In the genomic region with DNA sequence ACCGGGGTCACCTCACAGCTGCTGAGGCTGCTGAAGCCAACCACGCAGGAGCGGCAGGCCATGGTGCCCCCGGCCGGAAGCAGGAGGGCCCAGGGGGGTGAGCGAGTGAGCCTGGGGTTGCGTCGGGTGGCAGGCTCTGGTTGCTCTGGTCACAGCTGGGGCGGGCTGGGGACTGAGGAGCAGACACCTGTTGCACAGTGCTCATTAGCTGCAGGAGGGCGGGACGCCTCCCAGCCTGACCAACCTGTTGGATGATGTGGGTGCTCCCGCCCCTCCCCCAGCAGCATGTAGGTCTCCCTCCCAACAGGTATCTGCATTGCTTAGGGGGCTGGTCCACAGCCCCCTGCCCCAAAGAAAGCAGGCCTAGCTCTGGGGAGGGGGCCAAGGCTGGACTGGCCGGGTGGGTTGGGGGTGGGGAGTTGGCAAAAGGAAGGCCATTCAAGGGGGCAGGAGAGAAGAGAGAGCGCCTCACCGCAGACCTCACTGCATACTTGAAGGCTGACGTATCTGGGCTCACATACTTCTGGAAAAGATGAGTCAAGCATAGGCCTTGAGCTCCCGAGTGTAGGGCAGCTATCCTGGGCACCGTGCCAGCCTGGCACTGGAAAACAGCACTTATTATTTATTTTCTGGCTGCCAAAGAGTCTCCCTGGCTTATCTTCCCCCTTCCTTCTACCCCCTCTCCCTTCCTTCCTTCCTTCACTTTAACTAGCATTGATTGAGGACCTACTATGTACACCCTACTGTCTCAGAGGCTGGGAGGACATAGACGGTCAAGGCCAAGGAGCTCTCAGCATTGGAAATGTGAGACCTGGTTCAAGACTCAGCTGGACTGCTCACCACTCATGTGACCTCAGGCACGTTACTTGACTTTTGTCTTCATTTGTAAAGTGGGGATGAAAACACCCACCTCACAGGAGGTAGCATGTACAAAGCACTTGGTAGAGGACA, we compare ENCODE assay signal across 9 cellular contexts. TPM values are rescaled to one million over a fixed set of nuclear protein-coding genes. Genes with fewer than 3 reads are reported as not detected.
DNase-seq lines count a peak whose midpoint lies in the region; ATAC-seq and TF ChIP-seq lines count a peak whose summit lies in the region.
"Had no signal": no experiment of that assay in that cellular context is flagged by ENCODE, and none has a peak within 500 bp of the region (broad histone marks: within the 10 kb centered on the region; RNA-seq: fewer than 3 reads in every experiment).

A gene (minus strand): TSS at position 174 of the 951 bp plus-strand sequence. CDS start 112 bp downstream, at position 62.

- WGBS in hepatocyte (ENCODE audit: low lambda C conversion rate, missing lambda C conversion rate) = 76% methylated on average over 17 of the region's 20 CpGs
- 34 to 71% (median 58%) methylated on average over 7 to 20 of the region's 20 CpGs for WGBS in spleen, 5 donors

- H2AFZ ChIP-seq in hepatocyte = no peak within 1 kb of the TSS

- no peaks in the 10 kb centered on the region for H3K9me3 ChIP-seq in ascending aorta
- no peaks in the 10 kb centered on the region for H3K9me3 ChIP-seq in hepatocyte (ENCODE audit: low read depth)
- H3K9me3 ChIP-seq in spleen = no peaks in the 10 kb centered on the region
- H3K9me3 ChIP-seq: neutrophil had no signal

- no peak for TF ChIP-seq POLR2A in spleen (IDR thresholded peaks at IDR 0.05)

- no peaks in the 10 kb centered on the region for H4K20me1 ChIP-seq in hepatocyte (ENCODE audit: insufficient read depth, poor library complexity, severe bottlenecking)

- no peak within 1 kb of the TSS for H3K4me3 ChIP-seq in ascending aorta
- no peak within 1 kb of the TSS for H3K4me3 ChIP-seq in hepatocyte
- no peak within 1 kb of the TSS for H3K4me3 ChIP-seq in spleen

- H3K27me3 ChIP-seq in ascending aorta = no peaks in the 10 kb centered on the region
- H3K27me3 ChIP-seq in hepatocyte = no peaks in the 10 kb centered on the region
- peaks cover 0 to 11% (median 0%) of the 10 kb centered on the region in 7 donors for H3K27me3 ChIP-seq in spleen (replicated peaks in 1 of 7)
- H3K27me3 ChIP-seq: neutrophil had no signal

- no peak within 1 kb of the TSS for H3K4me2 ChIP-seq in hepatocyte

- H3K79me2 ChIP-seq in hepatocyte = no peaks in the 10 kb centered on the region

- H3K9me2 ChIP-seq in hepatocyte (replicated peaks; ENCODE audit: insufficient read depth) = no peaks in the 10 kb centered on the region

- no peaks in the 10 kb centered on the region for H3K36me3 ChIP-seq in ascending aorta
- no peaks in the 10 kb centered on the region for H3K36me3 ChIP-seq in hepatocyte (replicated peaks; ENCODE audit: insufficient read depth, low read depth)
- H3K36me3 ChIP-seq in spleen = no peaks in the 10 kb centered on the region
- H3K36me3 ChIP-seq: neutrophil had no signal

- no peak for TF ChIP-seq CTCF in ascending aorta (IDR thresholded peaks at IDR 0.05)
- no peak for TF ChIP-seq CTCF in hepatocyte (IDR thresholded peaks at IDR 0.05; ENCODE audit: poor library complexity)
- no peak for TF ChIP-seq CTCF in spleen (IDR thresholded peaks at IDR 0.05 in 8 of 11, conservative IDR thresholded peaks at IDR 0.05 in 3 of 11)

- intact Hi-C loops in ascending aorta (cut with DNase I) = loop anchor here (2.0 kb wide), 1 partner anchor 29 kb away; no protein-coding TSS in a partner anchor
- intact Hi-C loops in spleen (cut with DNase I; ENCODE audit: low total_unique reads) = no loop called here

- H3K27ac ChIP-seq in ascending aorta = peak within 1 kb of the TSS; percentile 65 to 84
- peak within 1 kb of the TSS; percentile 86 for H3K27ac ChIP-seq in hepatocyte
- peak within 1 kb of the TSS in 5 of 8 donors; percentile 27 to 77 (median 69) for H3K27ac ChIP-seq in spleen
- H3K27ac ChIP-seq: neutrophil had no signal

- peaks cover 29 to 52% of the 10 kb centered on the region in 2 donors for H3K4me1 ChIP-seq in ascending aorta
- peaks cover 45% of the 10 kb centered on the region for H3K4me1 ChIP-seq in hepatocyte (ENCODE audit: insufficient read depth)
- H3K4me1 ChIP-seq in spleen = peaks cover 0 to 84% (median 39%) of the 10 kb centered on the region in 6 donors

- peak; percentile 100 for DNase-seq in H4 (ENCODE audit: low spot score)
- peak; percentile 76 for DNase-seq in NCI-H2171 treated with DMSO at 0.1 percent for 48 hours (lab: John Stamatoyannopoulos, UW)
- DNase-seq in ascending aorta (ENCODE audit: low spot score in 2 of 2) = peak; percentile 85 to 97
- DNase-seq in hepatocyte (ENCODE audit: low spot score) = peak; percentile 94
- DNase-seq in spleen = no peak
- DNase-seq in activated CD4-positive, CD25-positive, alpha-beta regulatory T cell (lab: John Stamatoyannopoulos, UW) = no peak

- ATAC-seq in GM21447 (IDR thresholded peaks at IDR 0.05; ENCODE audit: unreplicated experiment) = no peak
- no peak for ATAC-seq in HG02852 (IDR thresholded peaks at IDR 0.05; ENCODE audit: unreplicated experiment)

RNA-seq across cellular contexts. Expression of the gene that starts here (rescaled TPM):
- total RNA-seq in H4 (2014; rRNA removed; shearing (Covaris generic)) = 4.7 and 6.9 TPM in 2 replicates
- total RNA-seq in ascending aorta = not detected
- 0.28 and 0.77 TPM in 2 replicates for total RNA-seq in hepatocyte
- polyA plus RNA-seq in hepatocyte = 1.2 and 1.5 TPM in 2 replicates
- total RNA-seq in spleen = under 1 TPM in 2 of 7 donors, not detected in 5; 0.17 to 0.37 TPM
- under 1 TPM in 1 of 3 donors, not detected in 2; 0.03 TPM for polyA plus RNA-seq in spleen

Comparison
In these comparisons a context has a peak if more than half of its experiments do, and no peak if none do; other contexts are left out.
1. Peak in DNase-seq and H3K27ac ChIP-seq in ascending aorta; RNA of the gene not detected or under 1 TPM.
2. DNase-seq: peak in H4 (single experiment), NCI-H2171 treated with DMSO at 0.1 percent for 48 hours (single experiment) and hepatocyte (single experiment); none in spleen (single experiment) and activated CD4-positive, CD25-positive, alpha-beta regulatory T cell (0 of 4).
3. Peak in every context shown above with its lines, with median percentiles within 50 percentile points of each other: H3K27ac ChIP-seq.